In the genomic region with DNA sequence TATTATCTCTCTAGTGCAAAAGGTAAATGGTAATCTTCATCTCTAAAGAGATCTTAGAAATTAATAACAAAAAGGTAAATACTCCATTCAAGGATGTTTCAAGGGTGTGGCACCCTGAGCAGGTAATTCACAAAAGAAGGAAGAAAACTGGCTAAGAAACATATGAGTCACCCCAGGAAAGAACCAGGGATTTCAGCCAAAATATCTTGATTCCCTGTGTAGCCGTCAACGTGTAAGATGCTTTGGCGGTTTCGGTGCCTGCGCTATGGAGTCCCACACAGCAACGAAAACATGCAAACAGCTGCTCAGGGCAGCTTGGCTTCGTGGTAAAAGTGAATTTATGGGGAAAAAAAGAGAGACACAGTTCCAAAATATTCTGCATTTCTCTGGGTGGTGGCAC, we compare ENCODE assay signal across 13 cellular contexts. TPM values are rescaled to one million over a fixed set of nuclear protein-coding genes. Genes with fewer than 3 reads are reported as not detected.
DNase-seq lines count a peak whose midpoint lies in the region.
"Had no signal": no experiment of that assay in that cellular context is flagged by ENCODE, and none has a peak within 500 bp of the region (broad histone marks: within the 10 kb centered on the region; RNA-seq: fewer than 3 reads in every experiment).

No MANE protein-coding gene starts in this region.

- no peaks in the 10 kb centered on the region for H3K9me3 Mint-ChIP-seq in activated T-cell treated with anti-CD3 and anti-CD28 coated beads, Interleukin-2, amount 50 U/mL, for 24 hours

- H3K9me3 ChIP-seq in SJSA1 (replicated peaks): no peaks in the 10 kb centered on the region
- no peaks in the 10 kb centered on the region for H3K9me3 ChIP-seq in skeletal muscle satellite cell (replicated peaks; ENCODE audit: low read length)

- H3K27me3 Mint-ChIP-seq in activated T-cell treated with anti-CD3 and anti-CD28 coated beads, Interleukin-2, amount 50 U/mL, for 24 hours: no peaks in the 10 kb centered on the region

- H3K27ac Mint-ChIP-seq in activated T-cell treated with anti-CD3 and anti-CD28 coated beads, Interleukin-2, amount 50 U/mL, for 24 hours: peak overlapping the region; percentile 95

- H3K4me3 ChIP-seq in SJSA1 (no peak overlapping the region), skeletal muscle satellite cell (ENCODE audit: low read length) (no peak overlapping the region)
- H3K4me3 ChIP-seq: cardiac muscle cell had no signal

- H3K9ac ChIP-seq in skeletal muscle satellite cell (ENCODE audit: low read depth, low read length): no peak overlapping the region

- H3K4me3 Mint-ChIP-seq in activated T-cell treated with anti-CD3 and anti-CD28 coated beads, Interleukin-2, amount 50 U/mL, for 24 hours: peak overlapping the region; percentile 94

- DNase-seq in activated T-cell treated with anti-CD3 and anti-CD28 coated beads, Interleukin-2, amount 50 U/mL, for 24 hours: no peak
- no peak for DNase-seq in activated T-cell treated with anti-CD3 and anti-CD28 coated beads, Interleukin-2, amount 50 U/mL, for 48 hours
- DNase-seq in SJSA1 (ENCODE audit: low read depth in 1 of 2, low spot score in 2 of 2) (no peak), dermis blood vessel endothelial cell (peak; percentile 30), COR-L47 (lab: John Stamatoyannopoulos, UW) (no peak), SKM-1 (lab: John Stamatoyannopoulos, UW; ENCODE audit: unreplicated experiment) (no peak), NCI-H82 (lab: John Stamatoyannopoulos, UW) (no peak)
- DNase-seq: GOT3; NCI-H1105 treated with DMSO at 0.1 percent for 48 hours; stimulated activated CD4-positive, alpha-beta T cell treated with anti-CD3 and anti-CD28 coated beads, Interleukin-2, amount 100 ng/mL, for 24 hours had no signal

- peaks cover 55% of the 10 kb centered on the region for H3K4me1 ChIP-seq in SJSA1 (replicated peaks)
- H3K4me1 ChIP-seq in skeletal muscle satellite cell (ENCODE audit: control insufficient read depth, insufficient read depth, low read length): peaks cover 12% of the 10 kb centered on the region

- H3K36me3 ChIP-seq in SJSA1: peaks cover 22% of the 10 kb centered on the region
- no peaks in the 10 kb centered on the region for H3K36me3 ChIP-seq in skeletal muscle satellite cell (ENCODE audit: insufficient read depth, low read length)
- H3K36me3 ChIP-seq: cardiac muscle cell had no signal

- H3K27me3 ChIP-seq in SJSA1 (replicated peaks): no peaks in the 10 kb centered on the region
- peaks cover 23% of the 10 kb centered on the region for H3K27me3 ChIP-seq in skeletal muscle satellite cell (ENCODE audit: control insufficient read depth, insufficient read depth, low read length)
- H3K27me3 ChIP-seq: cardiac muscle cell had no signal

- H3K4me1 Mint-ChIP-seq in activated T-cell treated with anti-CD3 and anti-CD28 coated beads, Interleukin-2, amount 50 U/mL, for 24 hours (ENCODE audit: low read depth): peaks cover 72% of the 10 kb centered on the region

- H3K36me3 Mint-ChIP-seq in activated T-cell treated with anti-CD3 and anti-CD28 coated beads, Interleukin-2, amount 50 U/mL, for 24 hours (ENCODE audit: low read depth): peaks cover 55% of the 10 kb centered on the region

- H3K4me2 ChIP-seq in skeletal muscle satellite cell (ENCODE audit: low read length): peak overlapping the region; percentile 22

- 0 out of 2 replicates have a peak overlapping the region, but pooled peaks have one; percentile 27 for H3K27ac ChIP-seq in SJSA1
- H3K27ac ChIP-seq: cardiac muscle cell had no signal

RNA-seq across cellular contexts. Expression of a gene that starts 3.7 kb away (rescaled TPM):
- total RNA-seq in SJSA1 (2014; rRNA removed; shearing (Covaris generic)): 116 and 120 TPM in 2 replicates
- 0.05 and 0.34 TPM in 2 replicates for total RNA-seq in dermis blood vessel endothelial cell
- total RNA-seq in skeletal muscle satellite cell (2012; rRNA removed): 1.7 TPM in 1 of 2 replicates, not detected in the other
- total RNA-seq: fibroblast of lung had no signal

RNA-seq across cellular contexts. Expression of a gene that starts 22.9 kb away (rescaled TPM):
- total RNA-seq in SJSA1 (2014; rRNA removed; shearing (Covaris generic)): 25.5 and 31.6 TPM in 2 replicates
- 24.8 and 32.7 TPM in 2 replicates for total RNA-seq in dermis blood vessel endothelial cell
- total RNA-seq in skeletal muscle satellite cell (2012; rRNA removed): 18.1 and 25.6 TPM in 2 replicates

RNA-seq across cellular contexts. Expression of a gene that starts 43.5 kb away (rescaled TPM):
- 403 and 590 TPM in 2 replicates for total RNA-seq in SJSA1 (2014; rRNA removed; shearing (Covaris generic))
- 505 and 528 TPM in 2 replicates for total RNA-seq in dermis blood vessel endothelial cell
- total RNA-seq in skeletal muscle satellite cell (2012; rRNA removed): 97.6 and 155 TPM in 2 replicates

Comparison
In these comparisons a context has a peak if more than half of its experiments do, and no peak if none do; other contexts are left out.
1. RNA of a gene that starts 3.7 kb away (total RNA-seq): 116 to 120 TPM in SJSA1; 0.05 to 0.34 TPM in dermis blood vessel endothelial cell; every median in the first group is over 10 times any median in the second.